ENCODE assay signal across 28 cellular contexts in the genomic region with DNA sequence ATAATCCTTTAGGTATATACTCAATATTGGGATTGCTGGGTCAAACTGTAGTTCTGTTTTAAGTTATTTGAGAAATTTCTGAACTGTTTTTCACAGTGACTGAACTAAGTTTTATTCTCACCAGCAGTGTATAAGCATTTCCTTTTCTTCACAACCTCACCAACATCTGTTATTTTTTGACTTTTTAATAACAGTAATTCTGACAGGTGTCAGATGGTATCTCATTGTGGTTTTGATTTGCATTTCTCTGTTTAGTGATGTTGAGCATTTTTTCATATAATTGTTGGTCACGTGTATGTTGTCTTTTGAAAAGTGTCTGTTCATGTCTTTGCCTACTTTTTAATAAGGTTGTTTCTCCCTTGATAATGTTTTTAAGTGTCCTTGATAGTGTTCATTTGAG.
"Had no signal": no experiment of that assay in that cellular context is flagged by ENCODE, and none has a peak within 500 bp of the region (broad histone marks: within the 10 kb centered on the region; RNA-seq: fewer than 3 reads in every experiment).

No MANE protein-coding gene starts in this region.

- H3K4me3 Mint-ChIP-seq: activated naive CD8-positive, alpha-beta T cell treated with anti-CD3 and anti-CD28 coated beads, Interleukin-2, amount 10 ng/mL, durations not matched to agents 7 days and 5 days; activated T-cell treated with anti-CD3 and anti-CD28 coated beads, Interleukin-2, amount 50 U/mL, for 24 hours; effector memory CD8-positive, alpha-beta T cell; nephron; stimulated activated memory B cell treated with anti-CD40 and anti-IgM and Interleukin-4, amounts not matched to agents 10 μg/mL and 1 μg/mL and 100 μg/mL, for 72 hours had no signal

- H3K9me3 ChIP-seq: ascending aorta, gastrocnemius medialis, stomach, thyroid gland, upper lobe of left lung, vagina had no signal

- H3K27ac ChIP-seq: ascending aorta, brain microvascular endothelial cell, coronary artery, dorsolateral prefrontal cortex, gastrocnemius medialis, skin epidermis, stomach, thyroid gland, upper lobe of left lung, vagina had no signal

- ATAC-seq: effector memory CD8-positive, alpha-beta T cell; gastrocnemius medialis; left colon; sciatic nerve; stimulated activated memory B cell treated with anti-CD40 and anti-IgM and Interleukin-4, amounts not matched to agents 10 μg/mL and 1 μg/mL and 100 μg/mL, for 72 hours had no signal

- H3K4me1 Mint-ChIP-seq: activated naive CD8-positive, alpha-beta T cell treated with anti-CD3 and anti-CD28 coated beads, Interleukin-2, amount 10 ng/mL, durations not matched to agents 7 days and 5 days; nephron; stimulated activated memory B cell treated with anti-CD40 and anti-IgM and Interleukin-4, amounts not matched to agents 10 μg/mL and 1 μg/mL and 100 μg/mL, for 72 hours had no signal

- H3K4me3 ChIP-seq: ascending aorta, coronary artery, dorsolateral prefrontal cortex, gastrocnemius medialis, skin epidermis, stomach, thyroid gland, upper lobe of left lung, vagina had no signal

- FAIRE-seq: keratinocyte had no signal

- H3K4me1 ChIP-seq: ascending aorta, gastrocnemius medialis, stomach, thyroid gland, upper lobe of left lung, vagina had no signal

- H3K27ac Mint-ChIP-seq: activated naive CD8-positive, alpha-beta T cell treated with anti-CD3 and anti-CD28 coated beads, Interleukin-2, amount 10 ng/mL, durations not matched to agents 7 days and 5 days; activated T-cell treated with anti-CD3 and anti-CD28 coated beads, Interleukin-2, amount 50 U/mL, for 24 hours; effector memory CD8-positive, alpha-beta T cell; nephron; stimulated activated memory B cell treated with anti-CD40 and anti-IgM and Interleukin-4, amounts not matched to agents 10 μg/mL and 1 μg/mL and 100 μg/mL, for 72 hours had no signal

- DNase-seq: activated CD4-positive, alpha-beta T cell treated with anti-CD3 and anti-CD28 coated beads, Interleukin-2, amount 50 U/mL, for 4 hours; activated CD4-positive, CD25-positive, alpha-beta regulatory T cell treated with anti-CD3 and anti-CD28 coated beads, Interleukin-2, amount 50 U/mL, for 72 hours; activated CD8-positive, alpha-beta memory T cell treated with anti-CD3 and anti-CD28 coated beads, Interleukin-2, amount 50 U/mL, for 4 hours; activated naive CD4-positive, alpha-beta T cell treated with Interleukin-2 at 50 U/mL for 16 hours; activated naive CD8-positive, alpha-beta T cell treated with anti-CD3 and anti-CD28 coated beads, Interleukin-2, amount 10 ng/mL, durations not matched to agents 7 days and 5 days; activated T-cell treated with anti-CD3 and anti-CD28 coated beads, Interleukin-2, amount 50 U/mL, for 24 hours; brain microvascular endothelial cell; dorsolateral prefrontal cortex; effector memory CD8-positive, alpha-beta T cell; erythroblast; gastrocnemius medialis; hippocampal formation; left colon; mammary epithelial cell; stimulated activated CD4-positive, alpha-beta T cell treated with anti-CD3 and anti-CD28 coated beads, Interleukin-12 subunit alpha, Interleukin-12 subunit beta, amount 100 ng/mL, for 4 hours; stimulated activated CD4-positive, alpha-beta T cell treated with anti-CD3 and anti-CD28 coated beads, Interleukin-4, amount 100 ng/mL, for 4 hours; stimulated activated CD8-positive, alpha-beta memory T cell treated with anti-CD3 and anti-CD28 coated beads, Interleukin-4, amount 100 ng/mL, for 48 hours; stomach; thyroid gland; upper lobe of left lung had no signal

- H3K36me3 Mint-ChIP-seq: activated naive CD8-positive, alpha-beta T cell treated with anti-CD3 and anti-CD28 coated beads, Interleukin-2, amount 10 ng/mL, durations not matched to agents 7 days and 5 days; stimulated activated memory B cell treated with anti-CD40 and anti-IgM and Interleukin-4, amounts not matched to agents 10 μg/mL and 1 μg/mL and 100 μg/mL, for 72 hours had no signal

- H3K27me3 ChIP-seq: ascending aorta, brain microvascular endothelial cell, gastrocnemius medialis, stomach, thyroid gland, upper lobe of left lung, vagina had no signal

- H3K9me3 Mint-ChIP-seq: activated naive CD8-positive, alpha-beta T cell treated with anti-CD3 and anti-CD28 coated beads, Interleukin-2, amount 10 ng/mL, durations not matched to agents 7 days and 5 days; activated T-cell treated with anti-CD3 and anti-CD28 coated beads, Interleukin-2, amount 50 U/mL, for 24 hours; effector memory CD8-positive, alpha-beta T cell; stimulated activated memory B cell treated with anti-CD40 and anti-IgM and Interleukin-4, amounts not matched to agents 10 μg/mL and 1 μg/mL and 100 μg/mL, for 72 hours had no signal

- H3K36me3 ChIP-seq: ascending aorta, brain microvascular endothelial cell, gastrocnemius medialis, stomach, thyroid gland, upper lobe of left lung, vagina had no signal

- H3K27me3 Mint-ChIP-seq: activated naive CD8-positive, alpha-beta T cell treated with anti-CD3 and anti-CD28 coated beads, Interleukin-2, amount 10 ng/mL, durations not matched to agents 7 days and 5 days; effector memory CD8-positive, alpha-beta T cell; stimulated activated memory B cell treated with anti-CD40 and anti-IgM and Interleukin-4, amounts not matched to agents 10 μg/mL and 1 μg/mL and 100 μg/mL, for 72 hours had no signal
